In the genomic region with DNA sequence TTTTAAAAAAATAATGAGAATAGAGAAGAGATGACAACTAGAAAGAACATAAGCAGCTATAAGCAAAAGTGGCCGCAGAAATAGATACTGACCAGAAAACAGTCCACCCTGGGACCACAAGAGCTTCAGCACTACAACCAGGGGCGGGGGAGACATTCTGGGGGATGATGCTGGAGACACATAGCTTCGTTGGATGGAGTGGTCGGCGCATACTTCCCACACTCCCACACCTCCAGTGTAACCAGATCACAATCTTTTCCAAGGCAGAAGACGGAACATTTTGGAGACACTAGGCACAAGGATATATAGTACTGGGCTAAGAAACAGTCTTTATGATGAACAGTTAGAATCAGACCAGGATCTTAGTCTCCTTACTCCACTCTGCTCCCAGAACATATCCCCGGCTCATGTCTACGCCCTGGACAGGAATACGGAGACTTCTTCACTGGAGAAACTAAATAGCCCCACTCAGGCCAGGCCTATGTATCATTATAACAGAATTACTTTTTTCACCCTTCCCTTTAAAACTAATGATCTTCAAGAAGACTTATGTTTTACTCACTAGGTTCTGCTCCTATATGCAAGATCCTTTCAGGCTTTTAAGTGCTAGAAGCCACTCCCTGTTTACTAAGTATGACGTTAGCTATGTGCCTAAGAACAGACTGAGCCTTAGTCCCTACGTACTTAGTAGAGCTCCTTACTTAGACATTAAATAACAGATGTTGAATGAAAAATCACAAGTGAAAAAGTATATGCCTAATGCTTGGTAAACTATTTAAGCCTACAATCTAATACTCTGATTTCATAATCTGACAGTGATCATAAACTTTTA, we compare ENCODE assay signal across 19 cellular contexts.
A peak's percentile ranks its signal among the peaks of the same experiment; 100 is the strongest.
DNase-seq lines count a peak whose midpoint lies in the region; ATAC-seq, FAIRE-seq and TF ChIP-seq lines count a peak whose summit lies in the region.
"Had no signal": no experiment of that assay in that cellular context is flagged by ENCODE, and none has a peak within 500 bp of the region (broad histone marks: within the 10 kb centered on the region; RNA-seq: fewer than 3 reads in every experiment).

No MANE protein-coding gene starts in this region.

- H3K9me3 ChIP-seq in RWPE2 (ENCODE audit: severe bottlenecking) (no peaks in the 10 kb centered on the region), gastrocnemius medialis (no peaks in the 10 kb centered on the region), endodermal cell (ENCODE audit: control insufficient read depth, low read length) (no peaks in the 10 kb centered on the region)
- H3K9me3 ChIP-seq: BLaER1 had no signal

- H3K4me1 ChIP-seq in RWPE2 (ENCODE audit: insufficient read depth, poor library complexity, severe bottlenecking), result peaks cover 39% of the 10 kb centered on the region
- H3K4me1 ChIP-seq in gastrocnemius medialis, result peaks cover 30 to 34% of the 10 kb centered on the region in 2 donors
- H3K4me1 ChIP-seq in endodermal cell (ENCODE audit: control insufficient read depth, insufficient read depth, low read length), result peaks cover 3% of the 10 kb centered on the region
- H3K4me1 ChIP-seq: BLaER1 had no signal

- H3K4me3 ChIP-seq in RWPE2 (ENCODE audit: severe bottlenecking), result no peak overlapping the region
- H3K4me3 ChIP-seq in fibroblast of villous mesenchyme (ENCODE audit: low read depth, low read length), result no peak overlapping the region
- H3K4me3 ChIP-seq in gastrocnemius medialis, result no peak overlapping the region
- H3K4me3 ChIP-seq in endodermal cell (ENCODE audit: low read length), result no peak overlapping the region
- H3K4me3 ChIP-seq in coronary artery, result no peak overlapping the region
- H3K4me3 ChIP-seq: BLaER1 had no signal

- H3K9me3 Mint-ChIP-seq in endodermal cell, result no peaks in the 10 kb centered on the region
- H3K9me3 Mint-ChIP-seq: effector memory CD8-positive, alpha-beta T cell had no signal

- DNase-seq in HCEC 1CT, result peak; percentile 68
- DNase-seq in RWPE2 (ENCODE audit: low spot score), result no peak
- DNase-seq in fibroblast of villous mesenchyme (ENCODE audit: low read depth), result peak; percentile 72
- DNase-seq in gastrocnemius medialis, result no peak
- DNase-seq in endodermal cell, result no peak
- no peak for DNase-seq in coronary artery (ENCODE audit: low spot score)
- DNase-seq in activated CD8-positive, alpha-beta memory T cell treated with anti-CD3 and anti-CD28 coated beads, Interleukin-2, amount 50 U/mL, for 48 hours, result no peak
- no peak for DNase-seq in D721Med (ENCODE audit: insufficient read length, low spot score)
- DNase-seq: activated CD4-positive, alpha-beta T cell treated with anti-CD3 and anti-CD28 coated beads, Interleukin-2, amount 50 U/mL, for 1 hour; activated T-cell treated with anti-CD3 and anti-CD28 coated beads for 4 hours; DMS53; effector memory CD8-positive, alpha-beta T cell; head of caudate nucleus; islet precursor cell; MV-4-11; NCI-H69 had no signal

- in situ Hi-C loops in gastrocnemius medialis (cut with MboI; ENCODE audit: low sequenced_read_pairs in 4 of 4), result no loop called here

- no peak overlapping the region for H3K9ac ChIP-seq in endodermal cell (ENCODE audit: extremely low read depth, low read length, poor library complexity, severe bottlenecking)
- H3K9ac ChIP-seq: BLaER1 had no signal

- H3K27ac ChIP-seq in RWPE2 (ENCODE audit: poor library complexity, severe bottlenecking), result peak overlapping the region; percentile 92
- H3K27ac ChIP-seq in gastrocnemius medialis, result peak overlapping the region in 1 of 4 donors; percentile 1
- no peak overlapping the region for H3K27ac ChIP-seq in endodermal cell (ENCODE audit: low read depth, low read length)
- no peak overlapping the region for H3K27ac ChIP-seq in coronary artery
- H3K27ac ChIP-seq: BLaER1 had no signal

- FAIRE-seq in D721Med (lab: Jason Lieb, UNC), result no peak
- FAIRE-seq: HepG2 had no signal

- TF ChIP-seq POLR2A in gastrocnemius medialis (IDR thresholded peaks at IDR 0.05), result no peak

- H3K4me3 Mint-ChIP-seq in endodermal cell, result no peak overlapping the region
- H3K4me3 Mint-ChIP-seq: effector memory CD8-positive, alpha-beta T cell had no signal

- H3K36me3 ChIP-seq in RWPE2 (ENCODE audit: low read depth) (no peaks in the 10 kb centered on the region), gastrocnemius medialis (no peaks in the 10 kb centered on the region), endodermal cell (ENCODE audit: control insufficient read depth, insufficient read depth, low read length) (no peaks in the 10 kb centered on the region)
- H3K36me3 ChIP-seq: BLaER1 had no signal

- intact Hi-C loops in gastrocnemius medialis (cut with DNase I; ENCODE audit: low total_unique reads), result no loop called here

- H3K27me3 ChIP-seq in RWPE2 (ENCODE audit: insufficient read depth, poor library complexity, severe bottlenecking), result no peaks in the 10 kb centered on the region
- H3K27me3 ChIP-seq in gastrocnemius medialis, result no peaks in the 10 kb centered on the region
- H3K27me3 ChIP-seq in endodermal cell (ENCODE audit: control insufficient read depth, insufficient read depth, low read length, poor library complexity, severe bottlenecking), result no peaks in the 10 kb centered on the region
- H3K27me3 ChIP-seq: BLaER1 had no signal

- 93 to 95% methylated on average over 7 to 11 of the region's 11 CpGs for WGBS in endodermal cell (ENCODE audit: insufficient coverage in 1 of 2, insufficient read length in 1 of 2), 2 experiments

- no peaks in the 10 kb centered on the region for H3K27me3 Mint-ChIP-seq in endodermal cell (ENCODE audit: insufficient read depth)
- H3K27me3 Mint-ChIP-seq: effector memory CD8-positive, alpha-beta T cell had no signal

- TF ChIP-seq CTCF in RWPE2 (IDR thresholded peaks at IDR 0.05; ENCODE audit: poor library complexity, severe bottlenecking), result no peak
- no peak for TF ChIP-seq CTCF in fibroblast of villous mesenchyme (IDR thresholded peaks at IDR 0.05; ENCODE audit: insufficient read depth, low read depth, low read length)
- no peak for TF ChIP-seq CTCF in gastrocnemius medialis (IDR thresholded peaks at IDR 0.05 in 4 of 5, conservative IDR thresholded peaks at IDR 0.05 in 1 of 5)
- TF ChIP-seq CTCF in endodermal cell (conservative IDR thresholded peaks at IDR 0.05), result no peak
- TF ChIP-seq CTCF in coronary artery (IDR thresholded peaks at IDR 0.05), result no peak
- TF ChIP-seq CTCF in D721Med (IDR thresholded peaks at IDR 0.05; ENCODE audit: insufficient read depth, missing control alignments), result no peak

- no peak overlapping the region for H3K27ac Mint-ChIP-seq in endodermal cell
- H3K27ac Mint-ChIP-seq: activated naive CD4-positive, alpha-beta T cell treated with anti-CD3 and anti-CD28 coated beads, Interleukin-2, amount 50 U/mL, for 72 hours; effector memory CD8-positive, alpha-beta T cell had no signal

- H3K36me3 Mint-ChIP-seq in endodermal cell (ENCODE audit: low read depth), result no peaks in the 10 kb centered on the region

- peak; percentile 78 for ATAC-seq in RWPE2 (ENCODE audit: low read depth)
- peak; percentile 40 to 54 for ATAC-seq in gastrocnemius medialis
- ATAC-seq: activated naive CD4-positive, alpha-beta T cell treated with anti-CD3 and anti-CD28 coated beads, Interleukin-2, amount 50 U/mL, for 72 hours; effector memory CD8-positive, alpha-beta T cell; HepG2 had no signal

- peaks cover 22% of the 10 kb centered on the region for H3K4me1 Mint-ChIP-seq in endodermal cell

Comparison
In these comparisons a context has a peak if more than half of its experiments do, and no peak if none do; other contexts are left out.
1. DNase-seq: peak in HCEC 1CT (single experiment) and fibroblast of villous mesenchyme (single experiment); none in RWPE2 (single experiment), gastrocnemius medialis (0 of 2), endodermal cell (single experiment), coronary artery (single experiment), activated CD8-positive, alpha-beta memory T cell treated with anti-CD3 and anti-CD28 coated beads, Interleukin-2, amount 50 U/mL, for 48 hours (single experiment) and D721Med (single experiment).